ENCODE assay signal across 16 cellular contexts in genomic region chr7:26011039-26011696, GRCh38.
DNase-seq lines count a peak whose midpoint lies in the region; ATAC-seq, FAIRE-seq and TF ChIP-seq lines count a peak whose summit lies in the region.
"Had no signal": no experiment of that assay in that cellular context is flagged by ENCODE, and none has a peak within 500 bp of the region (broad histone marks: within the 10 kb centered on the region; RNA-seq: fewer than 3 reads in every experiment).

No MANE protein-coding gene starts in this region.

- WGBS in GM12878 (ENCODE audit: insufficient coverage, insufficient replicate concordance, low lambda C conversion rate, missing lambda C conversion rate): 5% methylated on average over 9 of the region's 9 CpGs

- H3K27ac ChIP-seq in GM12878 (ENCODE audit: control insufficient read depth, insufficient read depth) (no peak overlapping the region), Peyer's patch (no peak overlapping the region)
- H3K27ac ChIP-seq: lower lobe of right lung, SK-N-MC had no signal

- H2AFZ ChIP-seq in GM12878 (ENCODE audit: control insufficient read depth, low read depth, low read length): peak overlapping the region; percentile 21; the same call in 1 of the 2 replicates

- no peaks in the 10 kb centered on the region for H3K79me2 ChIP-seq in GM12878 (ENCODE audit: control insufficient read depth, insufficient read depth, low read length)

- no peak for TF ChIP-seq EP300 in GM12878 (IDR thresholded peaks at IDR 0.05; ENCODE audit: borderline replicate concordance in 1 of 2, control insufficient read depth in 1 of 2, low read depth in 2 of 2, low read length in 2 of 2)

- DNase-seq in GM12878 (ENCODE audit: low read depth, low spot score): peak; percentile 25
- no peak for DNase-seq in NCI-H187 treated with DMSO at 0.1 percent for 48 hours (lab: John Stamatoyannopoulos, UW)
- DNase-seq in kidney glomerular epithelial cell (lab: John Stamatoyannopoulos, UW): no peak
- DNase-seq in Peyer's patch: no peak
- DNase-seq in NCI-H526 treated with DMSO at 0.1 percent for 48 hours (lab: John Stamatoyannopoulos, UW): no peak
- DNase-seq: activated CD4-positive, alpha-beta T cell treated with anti-CD3 and anti-CD28 coated beads for 36 hours; CD8-positive, alpha-beta T cell; lower lobe of right lung; MG63; NCI-H510A treated with DMSO at 0.1 percent for 48 hours; nucleus accumbens had no signal

- BruUV-seq in GM12878 (replicated peaks; lab: Mats Ljungman, UMichigan): no TSS peak

- CTCF ChIA-PET in GM12878 (lab: Yijun Ruan, JAX): interaction anchor here (1.1 kb wide), 1 partner anchor 51 kb away, joined by 3 read pairs; no protein-coding TSS in a partner anchor

- POLR2A ChIA-PET in GM12878 (lab: Charles Lee): no interaction called here

- SMC1A ChIA-PET in GM12878 (lab: Charles Lee; ENCODE audit: uncharacterized antibody, unreplicated experiment): interaction anchor here (1.4 kb wide), 1 partner anchor 119 kb away, joined by 3 read pairs; no protein-coding TSS in a partner anchor

- TF ChIP-seq CTCF in GM12878 (IDR thresholded peaks at IDR 0.05 in 2 of 3, conservative IDR thresholded peaks at IDR 0.05 in 1 of 3; ENCODE audit: control insufficient read depth in 2 of 3, extremely low read depth in 1 of 3, insufficient read depth in 1 of 3, low read depth in 3 of 3, low read length in 3 of 3) (no peak), Peyer's patch (IDR thresholded peaks at IDR 0.05) (no peak)

- no peak for TF ChIP-seq POLR2A in GM12878 (IDR thresholded peaks at IDR 0.05; ENCODE audit: low read depth, low read length)
- no peak for TF ChIP-seq POLR2A in Peyer's patch (IDR thresholded peaks at IDR 0.05)

- H3K9me3 ChIP-seq in GM12878 (replicated peaks; ENCODE audit: control insufficient read depth, insufficient read depth, low read length) (no peaks in the 10 kb centered on the region; the same call in 2 of the 3 replicates), Peyer's patch (no peaks in the 10 kb centered on the region)

- H4K20me1 ChIP-seq in GM12878 (ENCODE audit: control insufficient read depth, insufficient read depth): no peaks in the 10 kb centered on the region

- no peak for FAIRE-seq in GM12878 (lab: Jason Lieb, UNC)
- FAIRE-seq: bronchial epithelial cell had no signal

- peak; percentile 51 for ATAC-seq in GM18858 (IDR thresholded peaks at IDR 0.05; ENCODE audit: unreplicated experiment)
- ATAC-seq in GM21515 (IDR thresholded peaks at IDR 0.05; ENCODE audit: unreplicated experiment): peak; percentile 72
- ATAC-seq in HG03025 (IDR thresholded peaks at IDR 0.05; ENCODE audit: low FRiP score, unreplicated experiment): peak; percentile 69
- peak; percentile 59 for ATAC-seq in GM12878
- ATAC-seq: activated CD4-positive, alpha-beta T cell treated with anti-CD3 and anti-CD28 coated beads for 36 hours; CD8-positive, alpha-beta T cell; lower lobe of right lung had no signal

- H3K4me2 ChIP-seq in GM12878 (ENCODE audit: control insufficient read depth, insufficient read depth): peak overlapping the region; percentile 87

- no peak overlapping the region for H3K9ac ChIP-seq in GM12878 (ENCODE audit: control insufficient read depth, insufficient read depth, low read length)

- TF ChIP-seq RAD21 in GM12878 (IDR thresholded peaks at IDR 0.05; ENCODE audit: insufficient read depth, low read depth, low read length): no peak

- peaks cover 21% of the 10 kb centered on the region for H3K4me1 ChIP-seq in GM12878 (ENCODE audit: control insufficient read depth, insufficient read depth, low read length)
- H3K4me1 ChIP-seq in Peyer's patch: no peaks in the 10 kb centered on the region
- H3K4me1 ChIP-seq: lower lobe of right lung had no signal

- RAD21 ChIA-PET in GM12878 (lab: Charles Lee; ENCODE audit: unreplicated experiment): interaction anchor here (1.1 kb wide), 1 partner anchor 114 kb away, joined by 3 read pairs; no protein-coding TSS in a partner anchor

- H3K36me3 ChIP-seq in GM12878 (ENCODE audit: control insufficient read depth in 2 of 2, insufficient read depth in 2 of 2, low read length in 1 of 2): no peaks in the 10 kb centered on the region
- no peaks in the 10 kb centered on the region for H3K36me3 ChIP-seq in Peyer's patch
- H3K36me3 ChIP-seq: lower lobe of right lung, MG63 had no signal

- peaks cover 0 to 4% of the 10 kb centered on the region in 2 experiments; a peak in 3 of 4 replicates for H3K27me3 ChIP-seq in GM12878 (replicated peaks in 1 of 2; ENCODE audit: control insufficient read depth in 2 of 2, insufficient read depth in 2 of 2, low read length in 1 of 2)
- no peaks in the 10 kb centered on the region for H3K27me3 ChIP-seq in Peyer's patch
- H3K27me3 ChIP-seq: MG63 had no signal

- H3K4me3 ChIP-seq in GM12878 (peak overlapping the region; percentile 14), Peyer's patch (no peak overlapping the region)
- H3K4me3 ChIP-seq: lower lobe of right lung, MG63, SK-N-MC had no signal

- intact Hi-C loops in GM12878 (cut with micrococcal nuclease; ENCODE audit: unreplicated experiment): no loop called here

- in situ Hi-C loops in GM12878 (cut with MboI): no loop called here

TF ChIP-seq in GM12878, 131 proteins besides CTCF, POLR2A, EP300 and RAD21:
- TF ChIP-seq SMARCA5 (IDR thresholded peaks at IDR 0.05) (no peak), YBX1 (IDR thresholded peaks at IDR 0.05) (no peak), MEF2A (IDR thresholded peaks at IDR 0.05; ENCODE audit: insufficient read depth, low read depth, low read length) (peak; percentile 81), NR2F1 (conservative IDR thresholded peaks at IDR 0.05) (peak; percentile 57), RUNX3 (IDR thresholded peaks at IDR 0.05; ENCODE audit: low read length) (peak; percentile 80), ZBTB4 (CRISPR knock-in tag; IDR thresholded peaks at IDR 0.05) (no peak), NFIC (IDR thresholded peaks at IDR 0.05; ENCODE audit: low read depth, low read length) (peak; percentile 43; the same call in 1 of the 2 replicates), BHLHE40 (IDR thresholded peaks at IDR 0.05; ENCODE audit: borderline replicate concordance in 1 of 2, low read depth in 2 of 2, low read length in 1 of 2) (no peak), IKZF2 (IDR thresholded peaks at IDR 0.05) (peak; percentile 11 to 27; a peak in 1 of 4 replicates), TCF3 (IDR thresholded peaks at IDR 0.05; ENCODE audit: borderline replicate concordance, insufficient read depth, low read depth, low read length) (0 out of 2 replicates have a peak, but pooled peaks have one; percentile 51), MEF2B (IDR thresholded peaks at IDR 0.05; ENCODE audit: partially characterized antibody, poor library complexity, severe bottlenecking) (peak; percentile 34), JUNB (IDR thresholded peaks at IDR 0.05) (no peak), TAF1 (IDR thresholded peaks at IDR 0.05; ENCODE audit: borderline replicate concordance, low read depth, low read length) (no peak), ZNF687 (IDR thresholded peaks at IDR 0.05) (no peak)
